ENCODE assay signal across 22 cellular contexts in genomic region chr19:1526979-1527649, GRCh38. TPM values are rescaled to one million over a fixed set of nuclear protein-coding genes. Genes with fewer than 3 reads are reported as not detected.
DNase-seq lines count a peak whose midpoint lies in the region; TF ChIP-seq lines count a peak whose summit lies in the region.
"Had no signal": no experiment of that assay in that cellular context is flagged by ENCODE, and none has a peak within 500 bp of the region (broad histone marks: within the 10 kb centered on the region; RNA-seq: fewer than 3 reads in every experiment).

No MANE protein-coding gene starts in this region.

- no peaks in the 10 kb centered on the region for H3K36me3 ChIP-seq in breast epithelium
- H3K36me3 ChIP-seq in osteoblast (ENCODE audit: insufficient read depth, low read length): no peaks in the 10 kb centered on the region
- H3K36me3 ChIP-seq in H7 (replicated peaks; ENCODE audit: control insufficient read depth, insufficient read depth, low read length): no peaks in the 10 kb centered on the region
- H3K36me3 ChIP-seq: BLaER1 had no signal

- no peak overlapping the region for H2AFZ ChIP-seq in osteoblast (ENCODE audit: low read length)

- H3K4me3 ChIP-seq in breast epithelium: no peak overlapping the region
- H3K4me3 ChIP-seq in epithelial cell of esophagus (ENCODE audit: low read length): no peak overlapping the region
- no peak overlapping the region for H3K4me3 ChIP-seq in osteoblast (ENCODE audit: insufficient read depth, low read length)
- H3K4me3 ChIP-seq in H7 (ENCODE audit: insufficient read depth, low read depth, low read length): no peak overlapping the region
- H3K4me3 ChIP-seq: BLaER1, SK-N-MC had no signal

- in situ Hi-C loops in GM13976 (cut with MboI; ENCODE audit: low sequenced_read_pairs, unreplicated experiment): no loop called here

- POLR2A ChIA-PET in MCF 10A (lab: Yijun Ruan, JAX): no interaction called here

- no peak overlapping the region for H3K4me3 Mint-ChIP-seq in MCF 10A (ENCODE audit: unreplicated experiment)
- H3K4me3 Mint-ChIP-seq: CD4-positive, CD25-positive, alpha-beta regulatory T cell had no signal

- H3K27ac ChIP-seq in breast epithelium (no peak overlapping the region), osteoblast (ENCODE audit: low read depth, low read length) (no peak overlapping the region)
- H3K27ac ChIP-seq: BLaER1, RWPE1, SK-N-MC had no signal

- no peak for TF ChIP-seq CTCF in MCF 10A (IDR thresholded peaks at IDR 0.05; ENCODE audit: unreplicated experiment)
- TF ChIP-seq CTCF in breast epithelium (IDR thresholded peaks at IDR 0.05): no peak
- TF ChIP-seq CTCF in epithelial cell of esophagus (IDR thresholded peaks at IDR 0.05; ENCODE audit: insufficient read depth, low read depth, low read length, missing control alignments): no peak
- TF ChIP-seq CTCF in osteoblast (IDR thresholded peaks at IDR 0.05; ENCODE audit: extremely low read depth, low read depth, low read length): no peak
- TF ChIP-seq CTCF in GM13976 (IDR thresholded peaks at IDR 0.05; ENCODE audit: borderline replicate concordance, control extremely low read depth, extremely low read depth, insufficient read depth, missing control alignments): no peak

- peaks cover 36% of the 10 kb centered on the region for H3K27me3 Mint-ChIP-seq in MCF 10A (ENCODE audit: insufficient read depth, unreplicated experiment)

- H3K36me3 Mint-ChIP-seq in MCF 10A (ENCODE audit: insufficient read depth, unreplicated experiment): no peaks in the 10 kb centered on the region
- H3K36me3 Mint-ChIP-seq: CD4-positive, CD25-positive, alpha-beta regulatory T cell had no signal

- no peak for TF ChIP-seq POLR2A in breast epithelium (IDR thresholded peaks at IDR 0.05)

- DNase-seq in MCF 10A (ENCODE audit: unreplicated experiment): peak; percentile 34
- no peak for DNase-seq in breast epithelium (ENCODE audit: low spot score in 2 of 2)
- DNase-seq in epithelial cell of esophagus (ENCODE audit: low read depth): peak; percentile 49
- peak; percentile 47 for DNase-seq in osteoblast (ENCODE audit: insufficient read length, low spot score, missing footprints)
- no peak for DNase-seq in H7
- no peak for DNase-seq in GM13976 (ENCODE audit: low spot score)
- DNase-seq in T-helper 9 cell: no peak
- DNase-seq: CD4-positive, CD25-positive, alpha-beta regulatory T cell; GOT3; IMR-90; NCI-H1092; NCI-H1417 treated with DMSO at 0.1 percent for 48 hours; NCI-H1694 treated with DMSO at 0.1 percent for 48 hours; NCI-H2081; NCI-H2227 treated with DMSO at 0.1 percent for 48 hours; NCI-H526 treated with DMSO at 0.1 percent for 48 hours; SIG-M5 had no signal

- peaks cover 9 to 52% of the 10 kb centered on the region in 2 donors for H3K27me3 ChIP-seq in breast epithelium
- peaks cover 31% of the 10 kb centered on the region for H3K27me3 ChIP-seq in osteoblast (ENCODE audit: insufficient read depth, low read length)
- H3K27me3 ChIP-seq in H7 (ENCODE audit: control insufficient read depth, insufficient read depth, low read length): peaks cover 24% of the 10 kb centered on the region

- H3K4me2 ChIP-seq in osteoblast (ENCODE audit: insufficient read depth, low read length): no peak overlapping the region
- H3K4me2 ChIP-seq: BLaER1 had no signal

- H4K20me1 ChIP-seq in osteoblast (ENCODE audit: insufficient read depth, low read length): no peaks in the 10 kb centered on the region
- H4K20me1 ChIP-seq: BLaER1 had no signal

- no peaks in the 10 kb centered on the region for H3K9me3 ChIP-seq in breast epithelium
- H3K9me3 ChIP-seq in osteoblast (ENCODE audit: low read depth, low read length): no peaks in the 10 kb centered on the region
- H3K9me3 ChIP-seq: BLaER1 had no signal

- BruUV-seq in MCF 10A (replicated peaks; lab: Mats Ljungman, UMichigan): no TSS peak

- no peak overlapping the region for H3K27ac Mint-ChIP-seq in MCF 10A (ENCODE audit: low read depth, unreplicated experiment)
- H3K27ac Mint-ChIP-seq: CD4-positive, CD25-positive, alpha-beta regulatory T cell had no signal

- TF ChIP-seq RAD21 in Ishikawa (IDR thresholded peaks at IDR 0.05; ENCODE audit: low read depth): no peak

- no peaks in the 10 kb centered on the region for H3K9me3 Mint-ChIP-seq in MCF 10A (ENCODE audit: unreplicated experiment)

- TF ChIP-seq EP300 in Ishikawa (IDR thresholded peaks at IDR 0.05; ENCODE audit: borderline replicate concordance): no peak

- H3K4me1 ChIP-seq in breast epithelium (no peaks in the 10 kb centered on the region), osteoblast (ENCODE audit: insufficient read depth, low read length) (no peaks in the 10 kb centered on the region)

- no peaks in the 10 kb centered on the region for H3K4me1 Mint-ChIP-seq in MCF 10A (ENCODE audit: insufficient read depth, unreplicated experiment)

- intact Hi-C loops in MCF 10A (cut with micrococcal nuclease) (no loop called here), breast epithelium (cut with DNase I; ENCODE audit: low total_unique reads) (no loop called here)

- CTCF ChIA-PET in MCF 10A (lab: Yijun Ruan, JAX): interaction anchor here (0.6 kb wide), 1 partner anchor 10 kb away, joined by 4 read pairs; no protein-coding TSS in a partner anchor

- H3K79me2 ChIP-seq in osteoblast (ENCODE audit: insufficient read depth, low read length): no peaks in the 10 kb centered on the region

TF ChIP-seq in Ishikawa, 13 proteins besides CTCF, POLR2A, EP300 and RAD21:
- TF ChIP-seq EGR1 (IDR thresholded peaks at IDR 0.05): no peak
- peak; percentile 48; the same call in 1 of the 2 replicates for TF ChIP-seq CEBPB (IDR thresholded peaks at IDR 0.05)

RNA-seq across cellular contexts. Expression of gene PLK5, which starts 3.2 kb away (rescaled TPM):
- total RNA-seq in MCF 10A (2022) (0.21 and 0.22 TPM in 2 replicates), breast epithelium (under 1 TPM in 2 of 3 donors, not detected in 1; 0.44 to 0.98 TPM), osteoblast (under 0.01 TPM in 1 of 2 replicates, not detected in the other)
- 0.14 and 0.18 TPM in 2 replicates for total RNA-seq in H7 (2014; rRNA removed; shearing (Covaris generic))
- total RNA-seq: A172; CD4-positive, CD25-positive, alpha-beta regulatory T cell; IMR-90 had no signal

RNA-seq across cellular contexts. Expression of gene ADAMTSL5, which starts 14.3 kb away (rescaled TPM):
- total RNA-seq in MCF 10A (2022): 11.1 and 13.7 TPM in 2 replicates
- 1 to 10 TPM; 1.3 to 3.5 (median 2.1) TPM for total RNA-seq in breast epithelium
- 0.29 and 1.1 TPM in 2 replicates for total RNA-seq in osteoblast
- 0.21 and 0.52 TPM in 2 replicates for total RNA-seq in H7 (2014; rRNA removed; shearing (Covaris generic))

RNA-seq across cellular contexts. Expression of gene REEP6, which starts 36.1 kb away (rescaled TPM):
- total RNA-seq in MCF 10A (2022): 3.8 TPM in 2 replicates
- total RNA-seq in breast epithelium: 10 to 100 TPM in 2 of 3 donors, 1 to 10 TPM in 1; 4.3 to 17.4 (median 11.0) TPM
- 1.2 and 1.8 TPM in 2 replicates for total RNA-seq in osteoblast
- total RNA-seq in H7 (2014; rRNA removed; shearing (Covaris generic)): 3.1 and 4.5 TPM in 2 replicates

RNA-seq across cellular contexts. Expression of gene PCSK4, which starts 37.0 kb away (rescaled TPM):
- total RNA-seq in MCF 10A (2022) (3.4 and 3.7 TPM in 2 replicates), breast epithelium (1 to 10 TPM; 2.2 to 10.0 (median 5.9) TPM), osteoblast (1.4 and 2.4 TPM in 2 replicates)
- total RNA-seq in H7 (2014; rRNA removed; shearing (Covaris generic)): 5.5 and 9.6 TPM in 2 replicates

RNA-seq across cellular contexts. Expression of gene MEX3D, which starts 41.0 kb away (rescaled TPM):
- total RNA-seq in MCF 10A (2022) (18.7 and 20.0 TPM in 2 replicates), breast epithelium (10 to 100 TPM; 12.5 to 14.3 (median 12.6) TPM), osteoblast (38.0 and 47.0 TPM in 2 replicates)
- 107 and 117 TPM in 2 replicates for total RNA-seq in H7 (2014; rRNA removed; shearing (Covaris generic))

Comparison
In these comparisons a context has a peak if more than half of its experiments do, and no peak if none do; other contexts are left out.
1. DNase-seq: peak in MCF 10A (single experiment), epithelial cell of esophagus (single experiment) and osteoblast (single experiment); none in breast epithelium (0 of 2), H7 (single experiment), GM13976 (single experiment) and T-helper 9 cell (single experiment).